11 cellular contexts compared by ENCODE assay signal in the genomic region with DNA sequence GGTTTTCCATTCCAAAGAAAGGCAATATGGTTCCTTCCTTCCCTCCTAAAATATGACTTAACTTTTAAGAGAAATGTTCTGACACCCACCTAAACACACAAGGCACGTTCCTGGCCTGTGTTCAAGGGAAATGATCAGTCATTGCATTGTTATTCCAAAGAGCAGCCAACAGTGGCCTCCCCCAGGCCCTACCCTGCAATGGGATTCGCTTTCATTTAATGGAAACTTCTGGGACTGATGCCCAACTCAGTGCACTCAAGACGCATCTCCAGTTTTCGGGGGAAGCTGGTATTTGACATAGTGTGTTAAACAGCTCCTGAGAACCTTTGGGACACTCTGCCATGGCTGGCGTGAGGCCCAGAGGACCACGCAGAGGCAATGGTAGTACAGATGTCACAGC.
DNase-seq lines count a peak whose midpoint lies in the region; ATAC-seq and TF ChIP-seq lines count a peak whose summit lies in the region.
"Had no signal": no experiment of that assay in that cellular context is flagged by ENCODE, and none has a peak within 500 bp of the region (broad histone marks: within the 10 kb centered on the region; RNA-seq: fewer than 3 reads in every experiment).

No MANE protein-coding gene starts in this region.

- H3K4me1 ChIP-seq in ACC112 (ENCODE audit: control insufficient read depth, insufficient read depth, low read length, unreplicated experiment) (peaks cover 14% of the 10 kb centered on the region), GM23248 (ENCODE audit: insufficient read depth) (peaks cover 6% of the 10 kb centered on the region), right cardiac atrium (ENCODE audit: control insufficient read depth, insufficient read depth, low read length) (no peaks in the 10 kb centered on the region), hepatocyte (ENCODE audit: insufficient read depth) (no peaks in the 10 kb centered on the region)
- no peaks in the 10 kb centered on the region for H3K4me1 ChIP-seq in CD4-positive, alpha-beta memory T cell (ENCODE audit: insufficient read depth, low read length)

- H3K27me3 Mint-ChIP-seq in CD4-positive, alpha-beta memory T cell, result no peaks in the 10 kb centered on the region

- no peak overlapping the region for H3K27ac Mint-ChIP-seq in CD4-positive, alpha-beta memory T cell

- 42 to 46% methylated on average over 6 of the region's 6 CpGs for WGBS in GM23248 (ENCODE audit: low coverage in 1 of 2, low lambda C conversion rate in 2 of 2, missing lambda C conversion rate in 2 of 2), 2 experiments
- WGBS in right cardiac atrium, result 54% methylated on average over 6 of the region's 6 CpGs
- WGBS in hepatocyte (ENCODE audit: low lambda C conversion rate, missing lambda C conversion rate), result 87% methylated on average over 6 of the region's 6 CpGs

- in situ Hi-C loops in GM23248 (cut with MboI), result no loop called here

- no peak for TF ChIP-seq CTCF in hepatocyte (IDR thresholded peaks at IDR 0.05; ENCODE audit: poor library complexity)

- H3K79me2 ChIP-seq in ACC112 (ENCODE audit: control insufficient read depth, insufficient read depth, low read length, unreplicated experiment) (no peaks in the 10 kb centered on the region), GM23248 (ENCODE audit: insufficient read depth) (no peaks in the 10 kb centered on the region), hepatocyte (no peaks in the 10 kb centered on the region)

- peak; percentile 83 for DNase-seq in GM23248
- peak; percentile 18 for DNase-seq in amniotic epithelial cell (ENCODE audit: low read depth)
- peak in 1 of 3 donors; percentile 34 for DNase-seq in right cardiac atrium
- no peak for DNase-seq in putamen (ENCODE audit: low spot score)
- no peak for DNase-seq in CD4-positive, alpha-beta memory T cell
- DNase-seq in hepatocyte (ENCODE audit: low spot score), result no peak
- DNase-seq: left colon, NCI-H345 had no signal

- POLR2A ChIA-PET in CD4-positive, alpha-beta memory T cell (lab: Charles Lee; ENCODE audit: partially characterized antibody), result no interaction called here

- intact Hi-C loops in right cardiac atrium (cut with DNase I), result no loop called here
- intact Hi-C loops in CD4-positive, alpha-beta memory T cell (cut with micrococcal nuclease), result no loop called here

- H3K36me3 Mint-ChIP-seq in CD4-positive, alpha-beta memory T cell, result peaks cover 22 to 53% of the 10 kb centered on the region in 2 donors

- H3K9me3 Mint-ChIP-seq in CD4-positive, alpha-beta memory T cell, result no peaks in the 10 kb centered on the region

- H3K9me3 ChIP-seq in GM23248 (ENCODE audit: low read depth), result no peaks in the 10 kb centered on the region
- no peaks in the 10 kb centered on the region for H3K9me3 ChIP-seq in right cardiac atrium (ENCODE audit: control insufficient read depth, low read length)
- no peaks in the 10 kb centered on the region for H3K9me3 ChIP-seq in CD4-positive, alpha-beta memory T cell (ENCODE audit: control insufficient read depth in 1 of 2, low read length in 2 of 2)
- no peaks in the 10 kb centered on the region for H3K9me3 ChIP-seq in hepatocyte (ENCODE audit: low read depth)
- H3K9me3 ChIP-seq: thoracic aorta had no signal

- peak; percentile 49 to 82 for ATAC-seq in right cardiac atrium
- ATAC-seq in HG03196 (IDR thresholded peaks at IDR 0.05; ENCODE audit: unreplicated experiment), result no peak
- ATAC-seq: left colon had no signal

- H3K4me3 ChIP-seq in ACC112 (ENCODE audit: low read depth, low read length) (peak overlapping the region; percentile 7; the same call in 1 of the 2 replicates), GM23248 (no peak overlapping the region), right cardiac atrium (ENCODE audit: low read length) (no peak overlapping the region), hepatocyte (no peak overlapping the region)
- H3K4me3 ChIP-seq in CD4-positive, alpha-beta memory T cell (ENCODE audit: low read length in 2 of 2), result no peak overlapping the region
- H3K4me3 ChIP-seq: thoracic aorta had no signal

- H3F3A ChIP-seq in GM23248 (ENCODE audit: insufficient read depth), result peaks cover 7% of the 10 kb centered on the region; the same call in 1 of the 2 replicates

- H3K36me3 ChIP-seq in ACC112 (ENCODE audit: insufficient read depth, low read length), result peaks cover 6% of the 10 kb centered on the region
- H3K36me3 ChIP-seq in GM23248 (ENCODE audit: low read depth), result peaks cover 15% of the 10 kb centered on the region; the same call in 1 of the 2 replicates
- H3K36me3 ChIP-seq in CD4-positive, alpha-beta memory T cell (ENCODE audit: insufficient read depth, low read length), result peaks cover 48% of the 10 kb centered on the region
- H3K36me3 ChIP-seq in hepatocyte (replicated peaks; ENCODE audit: insufficient read depth, low read depth), result no peaks in the 10 kb centered on the region

- peak overlapping the region; percentile 44 for H3K27ac ChIP-seq in ACC112 (ENCODE audit: low read depth, low read length)
- 0 out of 2 replicates have a peak overlapping the region, but pooled peaks have one; percentile 7 for H3K27ac ChIP-seq in GM23248
- H3K27ac ChIP-seq in right cardiac atrium (ENCODE audit: low read length), result no peak overlapping the region
- H3K27ac ChIP-seq in CD4-positive, alpha-beta memory T cell (ENCODE audit: low read depth, low read length), result no peak overlapping the region
- H3K27ac ChIP-seq in hepatocyte, result no peak overlapping the region
- H3K27ac ChIP-seq: thoracic aorta had no signal

- no peak overlapping the region for H3K9ac ChIP-seq in GM23248

- H3K4me3 Mint-ChIP-seq in CD4-positive, alpha-beta memory T cell, result no peak overlapping the region

- H3K9me2 ChIP-seq in GM23248 (ENCODE audit: insufficient read depth) (no peaks in the 10 kb centered on the region), hepatocyte (replicated peaks; ENCODE audit: insufficient read depth) (no peaks in the 10 kb centered on the region)

- CTCF ChIA-PET in CD4-positive, alpha-beta memory T cell (lab: Charles Lee; ENCODE audit: partially characterized antibody), result no interaction called here

- peaks cover 0 to 9% (median 2%) of the 10 kb centered on the region in 4 donors for H3K4me1 Mint-ChIP-seq in CD4-positive, alpha-beta memory T cell

- H3K27me3 ChIP-seq in ACC112 (ENCODE audit: insufficient read depth, low read length) (no peaks in the 10 kb centered on the region), GM23248 (replicated peaks; ENCODE audit: insufficient read depth) (no peaks in the 10 kb centered on the region), right cardiac atrium (ENCODE audit: control insufficient read depth, insufficient read depth) (no peaks in the 10 kb centered on the region), hepatocyte (no peaks in the 10 kb centered on the region)
- no peaks in the 10 kb centered on the region for H3K27me3 ChIP-seq in CD4-positive, alpha-beta memory T cell (ENCODE audit: insufficient read depth, low read length)

- H2AFZ ChIP-seq in ACC112 (ENCODE audit: low read length, unreplicated experiment) (no peak overlapping the region), GM23248 (no peak overlapping the region), hepatocyte (no peak overlapping the region)

- no peaks in the 10 kb centered on the region for H4K20me1 ChIP-seq in GM23248 (ENCODE audit: insufficient read depth)
- no peaks in the 10 kb centered on the region for H4K20me1 ChIP-seq in hepatocyte (ENCODE audit: insufficient read depth, poor library complexity, severe bottlenecking)

- H3K4me2 ChIP-seq in GM23248 (ENCODE audit: unreplicated experiment) (no peak overlapping the region), hepatocyte (no peak overlapping the region)

Comparison
In these comparisons a context has a peak if more than half of its experiments do, and no peak if none do; other contexts are left out.
1. H3K27ac ChIP-seq: peak in ACC112 (single experiment) and GM23248 (single experiment); none in right cardiac atrium (single experiment), CD4-positive, alpha-beta memory T cell (single experiment) and hepatocyte (single experiment).
2. DNase-seq: peak in GM23248 (single experiment) and amniotic epithelial cell (single experiment); none in putamen (single experiment), CD4-positive, alpha-beta memory T cell (0 of 5) and hepatocyte (single experiment).